Comparison of ENCODE assay signal across 14 cellular contexts in genomic region chr1:236348071-236348470, GRCh38. TPM values are rescaled to one million over a fixed set of nuclear protein-coding genes. Genes with fewer than 3 reads are reported as not detected.
DNase-seq lines count a peak whose midpoint lies in the region; TF ChIP-seq lines count a peak whose summit lies in the region.
"Had no signal": no experiment of that assay in that cellular context is flagged by ENCODE, and none has a peak within 500 bp of the region (broad histone marks: within the 10 kb centered on the region; RNA-seq: fewer than 3 reads in every experiment).

No MANE protein-coding gene starts in this region.

- no peaks in the 10 kb centered on the region for H3K4me1 Mint-ChIP-seq in activated CD4-positive, alpha-beta memory T cell treated with anti-CD3 and anti-CD28 coated beads for 36 hours (ENCODE audit: low read depth)
- H3K4me1 Mint-ChIP-seq in neural progenitor cell, result peaks cover 2% of the 10 kb centered on the region

- H3K79me2 ChIP-seq in trophoblast cell (ENCODE audit: control insufficient read depth, insufficient read depth, low read length, poor library complexity), result no peaks in the 10 kb centered on the region
- H3K79me2 ChIP-seq in neural progenitor cell (ENCODE audit: low read depth), result no peaks in the 10 kb centered on the region

- H3K4me3 ChIP-seq in esophagus muscularis mucosa (no peak overlapping the region), trophoblast cell (ENCODE audit: low read depth, low read length) (no peak overlapping the region), neural progenitor cell (no peak overlapping the region)
- H3K4me3 ChIP-seq: A549 had no signal

- H3K9me3 ChIP-seq in esophagus muscularis mucosa, result no peaks in the 10 kb centered on the region
- H3K9me3 ChIP-seq in trophoblast cell (ENCODE audit: insufficient read depth, low read depth, low read length), result no peaks in the 10 kb centered on the region
- no peaks in the 10 kb centered on the region for H3K9me3 ChIP-seq in neural progenitor cell (ENCODE audit: low read depth)
- H3K9me3 ChIP-seq: A549 had no signal

- H4K91ac ChIP-seq in trophoblast cell (ENCODE audit: low read depth, low read length), result no peak overlapping the region

- intact Hi-C loops in esophagus muscularis mucosa (cut with DNase I), result no loop called here
- intact Hi-C loops in activated CD4-positive, alpha-beta memory T cell treated with anti-CD3 and anti-CD28 coated beads for 36 hours (cut with micrococcal nuclease), result no loop called here

- H2BK120ac ChIP-seq in trophoblast cell (ENCODE audit: insufficient read depth, low read length, poor library complexity), result no peak overlapping the region

- no peak overlapping the region for H2AK5ac ChIP-seq in trophoblast cell (ENCODE audit: low read length)

- CTCF ChIA-PET in activated CD4-positive, alpha-beta memory T cell treated with anti-CD3 and anti-CD28 coated beads for 36 hours (lab: Charles Lee), result no interaction called here

- peak; percentile 53 for DNase-seq in RPMI8226
- DNase-seq in esophagus muscularis mucosa (ENCODE audit: extremely low spot score), result peak; percentile 42
- DNase-seq in trophoblast cell, result peak; percentile 40 to 44
- DNase-seq in activated CD4-positive, alpha-beta memory T cell treated with anti-CD3 and anti-CD28 coated beads for 36 hours, result no peak
- no peak for DNase-seq in NCI-H524 (lab: John Stamatoyannopoulos, UW)
- DNase-seq in neural progenitor cell (ENCODE audit: low spot score), result no peak
- DNase-seq: CD8-positive, alpha-beta T cell; COR-L47; DND-41; GF-D8 had no signal

- H3K23ac ChIP-seq in trophoblast cell (ENCODE audit: low read length), result no peak overlapping the region

- H3K27me3 Mint-ChIP-seq in activated CD4-positive, alpha-beta memory T cell treated with anti-CD3 and anti-CD28 coated beads for 36 hours, result peaks cover 13% of the 10 kb centered on the region
- H3K27me3 Mint-ChIP-seq in neural progenitor cell (ENCODE audit: insufficient read depth, low read depth), result peaks cover 2% of the 10 kb centered on the region

- H3K4me1 ChIP-seq in esophagus muscularis mucosa (no peaks in the 10 kb centered on the region), trophoblast cell (ENCODE audit: control insufficient read depth in 1 of 2, insufficient read depth in 2 of 2, low read length in 2 of 2) (no peaks in the 10 kb centered on the region), neural progenitor cell (no peaks in the 10 kb centered on the region)
- H3K4me1 ChIP-seq: A549 had no signal

- no peaks in the 10 kb centered on the region for H3K9me3 Mint-ChIP-seq in activated CD4-positive, alpha-beta memory T cell treated with anti-CD3 and anti-CD28 coated beads for 36 hours
- no peaks in the 10 kb centered on the region for H3K9me3 Mint-ChIP-seq in neural progenitor cell
- H3K9me3 Mint-ChIP-seq: CD8-positive, alpha-beta T cell had no signal

- H3K36me3 Mint-ChIP-seq in activated CD4-positive, alpha-beta memory T cell treated with anti-CD3 and anti-CD28 coated beads for 36 hours, result no peaks in the 10 kb centered on the region
- no peaks in the 10 kb centered on the region for H3K36me3 Mint-ChIP-seq in neural progenitor cell
- H3K36me3 Mint-ChIP-seq: CD14-positive monocyte; CD8-positive, alpha-beta T cell had no signal

- H3K4ac ChIP-seq in trophoblast cell (ENCODE audit: low read depth, low read length), result no peak overlapping the region

- H2BK12ac ChIP-seq in trophoblast cell (ENCODE audit: low read length), result no peak overlapping the region

- no peak overlapping the region for H3K18ac ChIP-seq in trophoblast cell (ENCODE audit: low read length)

- H2BK5ac ChIP-seq in trophoblast cell (ENCODE audit: low read depth, low read length, poor library complexity), result no peak overlapping the region

- POLR2A ChIA-PET in activated CD4-positive, alpha-beta memory T cell treated with anti-CD3 and anti-CD28 coated beads for 36 hours (lab: Charles Lee), result no interaction called here

- no peaks in the 10 kb centered on the region for H3K36me3 ChIP-seq in esophagus muscularis mucosa
- H3K36me3 ChIP-seq in trophoblast cell (ENCODE audit: control insufficient read depth in 1 of 2, insufficient read depth in 2 of 2, low read length in 2 of 2), result no peaks in the 10 kb centered on the region
- H3K36me3 ChIP-seq in neural progenitor cell, result no peaks in the 10 kb centered on the region

- H3K4me2 ChIP-seq in trophoblast cell (ENCODE audit: low read length) (no peak overlapping the region), neural progenitor cell (no peak overlapping the region)
- H3K4me2 ChIP-seq: A549 had no signal

- H4K8ac ChIP-seq in trophoblast cell (ENCODE audit: low read depth, low read length), result no peak overlapping the region

- no peak overlapping the region for H3K4me3 Mint-ChIP-seq in activated CD4-positive, alpha-beta memory T cell treated with anti-CD3 and anti-CD28 coated beads for 36 hours
- H3K4me3 Mint-ChIP-seq in neural progenitor cell, result no peak overlapping the region
- H3K4me3 Mint-ChIP-seq: CD14-positive monocyte; CD8-positive, alpha-beta T cell had no signal

- no peaks in the 10 kb centered on the region for H3F3A ChIP-seq in neural progenitor cell (ENCODE audit: low read depth)

- TF ChIP-seq CTCF in esophagus muscularis mucosa (IDR thresholded peaks at IDR 0.05) (no peak), neural progenitor cell (IDR thresholded peaks at IDR 0.05) (no peak)

- H2AFZ ChIP-seq in trophoblast cell (ENCODE audit: insufficient read depth, low read length, poor library complexity) (no peak overlapping the region), neural progenitor cell (replicated peaks) (no peak overlapping the region)

- H3K27me3 ChIP-seq in esophagus muscularis mucosa (peaks cover 0 to 6% (median 0%) of the 10 kb centered on the region in 4 donors), trophoblast cell (ENCODE audit: insufficient read depth, low read length) (no peaks in the 10 kb centered on the region), neural progenitor cell (no peaks in the 10 kb centered on the region)

- no peaks in the 10 kb centered on the region for H4K20me1 ChIP-seq in neural progenitor cell (ENCODE audit: low read depth)

- TF ChIP-seq EP300 in esophagus muscularis mucosa (IDR thresholded peaks at IDR 0.05), result no peak

- 85% methylated on average over 14 of the region's 31 CpGs for WGBS in esophagus muscularis mucosa
- no CpG with 5 or more reads among the region's 31 CpGs for WGBS in trophoblast cell (ENCODE audit: extremely low coverage, insufficient coverage, insufficient read length)

- no peak overlapping the region for H3K27ac ChIP-seq in esophagus muscularis mucosa (replicated peaks in 1 of 4)
- no peak overlapping the region for H3K27ac ChIP-seq in trophoblast cell (ENCODE audit: low read depth, low read length)
- H3K27ac ChIP-seq in neural progenitor cell, result no peak overlapping the region
- H3K27ac ChIP-seq: A549 had no signal

- H3K14ac ChIP-seq in trophoblast cell (ENCODE audit: low read length), result no peak overlapping the region

- no peak overlapping the region for H3K9ac ChIP-seq in trophoblast cell (ENCODE audit: low read length)
- H3K9ac ChIP-seq in neural progenitor cell, result no peak overlapping the region

- H3K27ac Mint-ChIP-seq in activated CD4-positive, alpha-beta memory T cell treated with anti-CD3 and anti-CD28 coated beads for 36 hours, result no peak overlapping the region
- H3K27ac Mint-ChIP-seq in neural progenitor cell, result no peak overlapping the region
- H3K27ac Mint-ChIP-seq: CD14-positive monocyte; CD8-positive, alpha-beta T cell had no signal

- H3K79me1 ChIP-seq in trophoblast cell (ENCODE audit: low read length), result no peaks in the 10 kb centered on the region

- H4K12ac ChIP-seq in trophoblast cell (ENCODE audit: low read depth, low read length), result no peak overlapping the region

- no peak for TF ChIP-seq POLR2A in esophagus muscularis mucosa (IDR thresholded peaks at IDR 0.05; ENCODE audit: low read depth)

RNA-seq across cellular contexts. Expression of gene EDARADD, which starts 46.0 kb away (rescaled TPM):
- total RNA-seq in esophagus muscularis mucosa (1 to 10 TPM in 1 of 4 donors, under 1 TPM in 1, not detected in 2; 0.66 to 1.6 TPM), neural progenitor cell (ENCODE audit: low replicate concordance) (1.4 and 1.7 TPM in 2 replicates)
- 8.9 and 9.2 TPM in 2 replicates for polyA plus RNA-seq in trophoblast cell (2013)
- total RNA-seq in activated CD4-positive, alpha-beta memory T cell treated with anti-CD3 and anti-CD28 coated beads for 36 hours, result 1 to 10 TPM; 4.8 to 7.0 TPM
- polyA plus RNA-seq: AG04450, BJ, CD14-positive monocyte had no signal

Comparison
In these comparisons a context has a peak if more than half of its experiments do, and no peak if none do; other contexts are left out.
1. DNase-seq: peak in RPMI8226 (single experiment), esophagus muscularis mucosa (single experiment) and trophoblast cell (2 of 2); none in activated CD4-positive, alpha-beta memory T cell treated with anti-CD3 and anti-CD28 coated beads for 36 hours (single experiment), NCI-H524 (0 of 2) and neural progenitor cell (single experiment).